ENCODE assay signal across 8 cellular contexts in the genomic region with DNA sequence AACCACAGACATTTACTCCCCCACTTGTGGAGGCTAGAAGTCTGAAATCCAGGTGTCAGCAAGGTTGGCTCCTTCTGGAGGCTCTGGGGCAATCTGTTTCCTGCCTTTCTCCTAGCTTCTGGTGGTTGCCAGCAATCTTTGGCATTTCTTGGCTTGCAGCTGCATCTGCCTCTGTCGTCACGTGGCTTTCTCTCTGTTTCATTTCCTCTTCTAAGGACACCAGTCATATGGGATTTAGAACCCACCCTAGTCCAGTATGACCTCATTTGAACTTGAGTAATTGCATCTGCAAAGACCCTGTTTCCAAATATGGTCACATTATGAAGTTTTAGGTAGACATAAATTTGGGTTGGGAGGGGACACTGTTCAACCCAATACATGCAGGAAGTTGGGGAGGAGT. TPM values are rescaled to one million over a fixed set of nuclear protein-coding genes. Genes with fewer than 3 reads are reported as not detected.
DNase-seq lines count a peak whose midpoint lies in the region; ATAC-seq and TF ChIP-seq lines count a peak whose summit lies in the region.

No MANE protein-coding gene starts in this region.

- TF ChIP-seq EP300 in stomach (IDR thresholded peaks at IDR 0.05): no peak

- no peaks in the 10 kb centered on the region for H3K9me2 ChIP-seq in OCI-LY1 (ENCODE audit: low read depth, low read length)

- H3K36me3 ChIP-seq in OCI-LY1 (ENCODE audit: insufficient read depth, low read length) (no peaks in the 10 kb centered on the region), stomach (no peaks in the 10 kb centered on the region)

- H3K4me2 ChIP-seq in OCI-LY1 (ENCODE audit: low read length): peak overlapping the region; percentile 18; the same call in 1 of the 2 replicates

- DNase-seq in fibroblast of peridontal ligament (ENCODE audit: extremely low read depth) (peak; percentile 65), stomach (peak; percentile 57), hepatic stellate cell (ENCODE audit: low spot score) (no peak), DMS53 (lab: John Stamatoyannopoulos, UW) (no peak), SK-N-DZ (ENCODE audit: low spot score) (no peak)

- no peak overlapping the region for H2AFZ ChIP-seq in OCI-LY1 (ENCODE audit: low read length)

- TF ChIP-seq POLR2A in stomach (IDR thresholded peaks at IDR 0.05): no peak

- H4K20me1 ChIP-seq in OCI-LY1 (ENCODE audit: insufficient read depth, low read length): no peaks in the 10 kb centered on the region

- intact Hi-C loops in stomach (cut with DNase I; ENCODE audit: low total_unique reads): no loop called here

- ATAC-seq in GM21576 (IDR thresholded peaks at IDR 0.05; ENCODE audit: unreplicated experiment) (peak; percentile 83), HG03571 (IDR thresholded peaks at IDR 0.05; ENCODE audit: unreplicated experiment) (no peak)

- H3F3A ChIP-seq in OCI-LY1 (ENCODE audit: insufficient read depth, low read length): no peaks in the 10 kb centered on the region

- no peak overlapping the region for H3K9ac ChIP-seq in OCI-LY1 (ENCODE audit: low read length)

- H3K4me3 ChIP-seq in OCI-LY1 (ENCODE audit: low read depth, low read length, poor library complexity, severe bottlenecking): no peak overlapping the region
- no peak overlapping the region for H3K4me3 ChIP-seq in stomach

- H3K27ac ChIP-seq in OCI-LY1 (ENCODE audit: low read depth, low read length, poor library complexity, severe bottlenecking) (peak overlapping the region; percentile 53), stomach (peak overlapping the region; percentile 72 to 93 (median 89))

- WGBS in stomach, 5 donors: 7 to 10% (median 8%) methylated on average over 2 of the region's 2 CpGs

- TF ChIP-seq CTCF in OCI-LY1 (IDR thresholded peaks at IDR 0.05; ENCODE audit: low read length) (no peak), stomach (IDR thresholded peaks at IDR 0.05) (no peak)

- H3K27me3 ChIP-seq in OCI-LY1 (ENCODE audit: insufficient read depth, low read length) (no peaks in the 10 kb centered on the region; the same call in 1 of the 2 replicates), stomach (peaks cover 0 to 5% (median 0%) of the 10 kb centered on the region in 3 donors)

- no peaks in the 10 kb centered on the region for H3K79me2 ChIP-seq in OCI-LY1 (ENCODE audit: insufficient read depth, low read length)

- peaks cover 19% of the 10 kb centered on the region for H3K4me1 ChIP-seq in OCI-LY1 (ENCODE audit: insufficient read depth, low read length, severe bottlenecking)
- peaks cover 58 to 87% (median 80%) of the 10 kb centered on the region in 4 donors for H3K4me1 ChIP-seq in stomach

- no peaks in the 10 kb centered on the region for H3K9me3 ChIP-seq in OCI-LY1 (ENCODE audit: low read length)
- no peaks in the 10 kb centered on the region for H3K9me3 ChIP-seq in stomach

RNA-seq across cellular contexts. Expression of a gene that starts 56.2 kb away (rescaled TPM):
- 100 to 1,000 TPM in 2 of 5 donors, 10 to 100 TPM in 3; 40.2 to 271 (median 99.2) TPM for total RNA-seq in stomach
- polyA plus RNA-seq in stomach: 10 to 100 TPM; 25.9 to 36.0 (median 29.5) TPM
- polyA plus RNA-seq in SK-N-DZ (2014; cell fraction: cytosol; rRNA removed): 34.6 and 44.4 TPM in 2 replicates
- polyA plus RNA-seq in SK-N-DZ (2014; cell fraction: nucleus; rRNA removed): 12.8 and 21.7 TPM in 2 replicates

Comparison
In these comparisons a context has a peak if more than half of its experiments do, and no peak if none do; other contexts are left out.
1. DNase-seq: peak in fibroblast of peridontal ligament (single experiment) and stomach (single experiment); none in hepatic stellate cell (single experiment), DMS53 (single experiment) and SK-N-DZ (single experiment).